Comparison of ENCODE assay signal across 15 cellular contexts in genomic region chr2:240469239-240469636, GRCh38. TPM values are rescaled to one million over a fixed set of nuclear protein-coding genes. Genes with fewer than 3 reads are reported as not detected.
DNase-seq lines count a peak whose midpoint lies in the region; ATAC-seq and TF ChIP-seq lines count a peak whose summit lies in the region.
"Had no signal": no experiment of that assay in that cellular context is flagged by ENCODE, and none has a peak within 500 bp of the region (broad histone marks: within the 10 kb centered on the region; RNA-seq: fewer than 3 reads in every experiment).

No MANE protein-coding gene starts in this region.

- no peaks in the 10 kb centered on the region for H3K4me1 ChIP-seq in psoas muscle
- H3K4me1 ChIP-seq: HAP-1 had no signal

- H3K4me3 Mint-ChIP-seq in CD14-positive monocyte: no peak overlapping the region
- peak overlapping the region; percentile 27; the same call in 1 of the 2 replicates for H3K4me3 Mint-ChIP-seq in HFFc6
- H3K4me3 Mint-ChIP-seq in glutamatergic neuron (ENCODE audit: unreplicated experiment): peak overlapping the region; percentile 13

- peak overlapping the region in 2 of 7 donors; percentile 3 to 56 for H3K27ac Mint-ChIP-seq in CD14-positive monocyte
- H3K27ac Mint-ChIP-seq in HFFc6: peak overlapping the region; percentile 34; the same call in 1 of the 2 replicates
- peak overlapping the region; percentile 60 for H3K27ac Mint-ChIP-seq in glutamatergic neuron (ENCODE audit: unreplicated experiment)

- DNase-seq in CD14-positive monocyte (ENCODE audit: low spot score): peak; percentile 33
- no peak for DNase-seq in HFFc6
- no peak for DNase-seq in glutamatergic neuron
- peak in 1 of 2 donors; percentile 49 for DNase-seq in psoas muscle
- DNase-seq: activated CD4-positive, alpha-beta T cell treated with anti-CD3 and anti-CD28 coated beads, Interleukin-2, amount 50 U/mL, for 1 hour; brain microvascular endothelial cell; effector CD4-positive, alpha-beta T cell; NCI-H524 treated with DMSO at 0.1 percent for 48 hours; stimulated activated naive CD4-positive, alpha-beta T cell; T-helper 2 cell had no signal

- intact Hi-C loops in CD14-positive monocyte (cut with micrococcal nuclease): no loop called here
- intact Hi-C loops in psoas muscle (cut with DNase I): no loop called here

- whole genome bisulfite sequencing in psoas muscle, 3 donors: 27 to 30% (median 29%) methylated on average over 9 to 10 of the region's 10 CpGs

- H3K9me3 Mint-ChIP-seq in CD14-positive monocyte (peaks cover 0 to 13% (median 4%) of the 10 kb centered on the region in 7 donors), HFFc6 (peaks cover 25% of the 10 kb centered on the region), glutamatergic neuron (ENCODE audit: unreplicated experiment) (peaks cover 33% of the 10 kb centered on the region)

- H3K9me3 ChIP-seq in psoas muscle: peaks cover 7% of the 10 kb centered on the region
- H3K9me3 ChIP-seq: HAP-1 had no signal

- H3K36me3 ChIP-seq in psoas muscle (ENCODE audit: insufficient read depth in 1 of 2, low read depth in 1 of 2): peaks cover 0 to 18% of the 10 kb centered on the region in 2 donors

- H3K4me1 Mint-ChIP-seq in CD14-positive monocyte (peaks cover 16% of the 10 kb centered on the region), HFFc6 (ENCODE audit: low read depth) (no peaks in the 10 kb centered on the region), glutamatergic neuron (ENCODE audit: low read depth, unreplicated experiment) (peaks cover 2% of the 10 kb centered on the region)

- H3K27me3 Mint-ChIP-seq in CD14-positive monocyte (ENCODE audit: low read depth in 3 of 3) (no peaks in the 10 kb centered on the region), HFFc6 (ENCODE audit: insufficient read depth) (peaks cover 20% of the 10 kb centered on the region), glutamatergic neuron (ENCODE audit: unreplicated experiment) (peaks cover 20% of the 10 kb centered on the region)

- H3K27ac ChIP-seq in psoas muscle: no peak overlapping the region
- H3K27ac ChIP-seq: brain microvascular endothelial cell had no signal

- H3K27me3 ChIP-seq in psoas muscle (ENCODE audit: insufficient read depth in 3 of 3, low read length in 2 of 3): no peaks in the 10 kb centered on the region
- H3K27me3 ChIP-seq: brain microvascular endothelial cell had no signal

- H3K36me3 Mint-ChIP-seq in CD14-positive monocyte (peaks cover 3 to 7% of the 10 kb centered on the region in 2 donors), HFFc6 (ENCODE audit: low read depth) (peaks cover 18% of the 10 kb centered on the region), glutamatergic neuron (ENCODE audit: unreplicated experiment) (peaks cover 19% of the 10 kb centered on the region)

- no peak overlapping the region for H3K4me3 ChIP-seq in psoas muscle
- H3K4me3 ChIP-seq: HAP-1 had no signal

- peak in 3 of 4 donors; percentile 18 to 36 (median 35) for ATAC-seq in psoas muscle
- no peak for ATAC-seq in HG03095 (IDR thresholded peaks at IDR 0.05; ENCODE audit: unreplicated experiment)
- ATAC-seq in GM18868 (IDR thresholded peaks at IDR 0.05; ENCODE audit: unreplicated experiment): no peak
- no peak for ATAC-seq in GM19452 (IDR thresholded peaks at IDR 0.05; ENCODE audit: unreplicated experiment)
- ATAC-seq: sciatic nerve had no signal

- TF ChIP-seq CTCF in CD14-positive monocyte (IDR thresholded peaks at IDR 0.05) (no peak), HFFc6 (IDR thresholded peaks at IDR 0.05) (peak; percentile 13; the same call in 1 of the 2 replicates), glutamatergic neuron (IDR thresholded peaks at IDR 0.05; ENCODE audit: partially characterized antibody, unreplicated experiment) (no peak), psoas muscle (IDR thresholded peaks at IDR 0.05) (no peak)

RNA-seq across cellular contexts. Expression of gene GPC1, which starts 33.8 kb away (rescaled TPM):
- not detected for polyA plus RNA-seq in CD14-positive monocyte
- 100 to 1,000 TPM; 315 to 403 (median 350) TPM for total RNA-seq in HFFc6 (2021; fragmentation: NEBNext Ultra II Directional; extraction: Animal tissue kit (Norgen Biotek cat#: 25700))
- 155 TPM for total RNA-seq in glutamatergic neuron (ENCODE audit: unreplicated experiment)
- total RNA-seq in psoas muscle: 100 to 1,000 TPM; 115 to 180 (median 142) TPM
- polyA plus RNA-seq in psoas muscle: 100 to 1,000 TPM in 2 of 3 donors, 10 to 100 TPM in 1; 85.4 to 116 (median 103) TPM

Comparison
In these comparisons a context has a peak if more than half of its experiments do, and no peak if none do; other contexts are left out.
1. H3K4me3 Mint-ChIP-seq: peak in HFFc6 (single experiment) and glutamatergic neuron (single experiment); none in CD14-positive monocyte (0 of 2).
2. ATAC-seq: peak in psoas muscle (3 of 4); none in HG03095 (single experiment), GM18868 (single experiment) and GM19452 (single experiment).